Comparison of ENCODE assay signal across 12 cellular contexts in genomic region chr10:28975891-28976471, GRCh38.
DNase-seq lines count a peak whose midpoint lies in the region; ATAC-seq and TF ChIP-seq lines count a peak whose summit lies in the region.
"Had no signal": no experiment of that assay in that cellular context is flagged by ENCODE, and none has a peak within 500 bp of the region (broad histone marks: within the 10 kb centered on the region; RNA-seq: fewer than 3 reads in every experiment).

No MANE protein-coding gene starts in this region.

- peak; percentile 96 for DNase-seq in LHCN-M2 (ENCODE audit: low read depth)
- peak; percentile 64 for DNase-seq in NCI-H774 (lab: John Stamatoyannopoulos, UW)
- DNase-seq in foreskin melanocyte = peak; percentile 100
- no peak for DNase-seq in smooth muscle cell (lab: John Stamatoyannopoulos, UW; ENCODE audit: unreplicated experiment)
- DNase-seq in putamen (ENCODE audit: low spot score) = no peak
- DNase-seq in HuH-7 (ENCODE audit: low spot score) = no peak
- DNase-seq: foreskin fibroblast, T1000, transverse colon had no signal

- ATAC-seq in HG03469 (IDR thresholded peaks at IDR 0.05; ENCODE audit: unreplicated experiment) = no peak
- ATAC-seq: left lobe of liver had no signal

- H4K20me1 ChIP-seq in smooth muscle cell (ENCODE audit: low read depth) = no peaks in the 10 kb centered on the region

- no peak overlapping the region for H3K4me3 ChIP-seq in smooth muscle cell
- H3K4me3 ChIP-seq: cardiac muscle cell, transverse colon had no signal

- no peak overlapping the region for H3K4me2 ChIP-seq in smooth muscle cell

- H3K36me3 ChIP-seq in smooth muscle cell (ENCODE audit: low read depth) = no peaks in the 10 kb centered on the region
- H3K36me3 ChIP-seq: cardiac muscle cell, transverse colon had no signal

- no peaks in the 10 kb centered on the region for H3K79me2 ChIP-seq in smooth muscle cell (ENCODE audit: low read depth)

- no peak overlapping the region for H3K27ac ChIP-seq in smooth muscle cell (ENCODE audit: low read depth)
- H3K27ac ChIP-seq: cardiac muscle cell, transverse colon had no signal

- no peak for TF ChIP-seq CTCF in smooth muscle cell (IDR thresholded peaks at IDR 0.05; ENCODE audit: borderline replicate concordance, insufficient read depth, poor library complexity, severe bottlenecking)

- WGBS in smooth muscle cell (ENCODE audit: low lambda C conversion rate) = 47% methylated on average over 8 of the region's 8 CpGs

- H3K4me1 ChIP-seq in smooth muscle cell (ENCODE audit: low read depth) = peaks cover 2% of the 10 kb centered on the region
- H3K4me1 ChIP-seq: transverse colon had no signal

- no peaks in the 10 kb centered on the region for H3F3A ChIP-seq in smooth muscle cell (ENCODE audit: low read depth)

- H2AFZ ChIP-seq in smooth muscle cell (ENCODE audit: low read depth) = peak overlapping the region; percentile 39

- no peaks in the 10 kb centered on the region for H3K9me3 ChIP-seq in smooth muscle cell (replicated peaks; ENCODE audit: low read depth)
- H3K9me3 ChIP-seq: transverse colon had no signal

- H3K9ac ChIP-seq in smooth muscle cell (ENCODE audit: low read depth) = no peak overlapping the region

- H3K27me3 ChIP-seq in smooth muscle cell (ENCODE audit: low read depth) = no peaks in the 10 kb centered on the region
- H3K27me3 ChIP-seq: cardiac muscle cell, transverse colon had no signal

Comparison
In these comparisons a context has a peak if more than half of its experiments do, and no peak if none do; other contexts are left out.
1. DNase-seq: peak in LHCN-M2 (single experiment), NCI-H774 (single experiment) and foreskin melanocyte (single experiment); none in smooth muscle cell (single experiment), putamen (single experiment) and HuH-7 (single experiment).